Comparison of ENCODE assay signal across 1 cellular context in genomic region chr2:66433945-66434678, GRCh38.
TF ChIP-seq lines count a peak whose summit lies in the region.

No MANE protein-coding gene starts in this region.

TF ChIP-seq in HepG2, 621 proteins besides CTCF, POLR2A, EP300 and RAD21 (continued from another document and continues in another):
- TF ChIP-seq ZBTB43 (CRISPR knock-in tag; conservative IDR thresholded peaks at IDR 0.05) (no peak), ZNF503 (CRISPR knock-in tag; IDR thresholded peaks at IDR 0.05) (no peak), FOXP4 (CRISPR knock-in tag; IDR thresholded peaks at IDR 0.05) (peak; percentile 72), HNRNPK (IDR thresholded peaks at IDR 0.05; ENCODE audit: low read depth, low read length, poor library complexity, severe bottlenecking) (peak; percentile 47), ZNF737 (CRISPR knock-in tag; IDR thresholded peaks at IDR 0.05; ENCODE audit: borderline replicate concordance) (no peak), BCL3 (CRISPR knock-in tag; IDR thresholded peaks at IDR 0.05) (no peak), TBL1XR1 (IDR thresholded peaks at IDR 0.05; ENCODE audit: borderline replicate concordance, low read length, partially characterized antibody) (no peak), ZFP82 (CRISPR knock-in tag; IDR thresholded peaks at IDR 0.05; ENCODE audit: borderline replicate concordance) (0 out of 2 replicates have a peak, but pooled peaks have one; percentile 16), ZNF800 (CRISPR knock-in tag; IDR thresholded peaks at IDR 0.05) (peak; percentile 96), SRY (CRISPR knock-in tag; IDR thresholded peaks at IDR 0.05) (0 out of 2 replicates have a peak, but pooled peaks have one; percentile 16), ZBED4 (CRISPR knock-in tag; IDR thresholded peaks at IDR 0.05; ENCODE audit: borderline replicate concordance) (no peak; the same call in 1 of the 2 replicates), ZNF850 (CRISPR knock-in tag; conservative IDR thresholded peaks at IDR 0.05) (peak; percentile 44; the same call in 1 of the 2 replicates), SALL2 (CRISPR knock-in tag; IDR thresholded peaks at IDR 0.05) (no peak), ZFY (CRISPR knock-in tag; IDR thresholded peaks at IDR 0.05) (peak; percentile 9; the same call in 1 of the 2 replicates), ZBTB40 (IDR thresholded peaks at IDR 0.05) (no peak), ZBTB40 (CRISPR knock-in tag; IDR thresholded peaks at IDR 0.05) (no peak), ZNF773 (CRISPR knock-in tag; IDR thresholded peaks at IDR 0.05; ENCODE audit: borderline replicate concordance) (no peak), FOXO1 (CRISPR knock-in tag; IDR thresholded peaks at IDR 0.05) (peak; percentile 8; the same call in 1 of the 2 replicates), FOXP1 (IDR thresholded peaks at IDR 0.05) (no peak), FOXP1 (CRISPR knock-in tag; IDR thresholded peaks at IDR 0.05) (peak; percentile 49; the same call in 1 of the 2 replicates), ZMAT5 (CRISPR knock-in tag; IDR thresholded peaks at IDR 0.05; ENCODE audit: borderline replicate concordance, low read depth) (no peak), ARID4A (CRISPR knock-in tag; IDR thresholded peaks at IDR 0.05; ENCODE audit: borderline replicate concordance) (0 out of 2 replicates have a peak, but pooled peaks have one; percentile 1), SP4 (CRISPR knock-in tag; IDR thresholded peaks at IDR 0.05) (no peak; the same call in 1 of the 2 replicates)
